ENCODE assay signal across 23 cellular contexts in genomic region chr11:60316317-60316716, GRCh38. TPM values are rescaled to one million over a fixed set of nuclear protein-coding genes. Genes with fewer than 3 reads are reported as not detected.
DNase-seq lines count a peak whose midpoint lies in the region; ATAC-seq, FAIRE-seq and TF ChIP-seq lines count a peak whose summit lies in the region.
"Had no signal": no experiment of that assay in that cellular context is flagged by ENCODE, and none has a peak within 500 bp of the region (broad histone marks: within the 10 kb centered on the region; RNA-seq: fewer than 3 reads in every experiment).

No MANE protein-coding gene starts in this region.

- H3K27ac ChIP-seq in right lobe of liver, result no peak overlapping the region
- H3K27ac ChIP-seq in HepG2 (ENCODE audit: extremely low read length, insufficient read depth, low read length), result no peak overlapping the region
- no peak overlapping the region for H3K27ac ChIP-seq in Karpas-422 (ENCODE audit: low read length)
- H3K27ac ChIP-seq: Peyer's patch had no signal

- no peak overlapping the region for H3K4me3 ChIP-seq in right lobe of liver
- no peak overlapping the region for H3K4me3 ChIP-seq in HepG2 (replicated peaks in 1 of 3; ENCODE audit: insufficient read depth in 1 of 3, low read depth in 2 of 3, low read length in 3 of 3)
- H3K4me3 ChIP-seq in Karpas-422 (ENCODE audit: low read length), result no peak overlapping the region
- no peak overlapping the region for H3K4me3 ChIP-seq in retinal pigment epithelial cell (ENCODE audit: low read length)
- H3K4me3 ChIP-seq: Peyer's patch had no signal

- no peaks in the 10 kb centered on the region for H3K9me2 ChIP-seq in Karpas-422 (replicated peaks; ENCODE audit: insufficient read depth, low read length)

- 35% methylated on average over 2 of the region's 2 CpGs for WGBS in right lobe of liver (ENCODE audit: insufficient coverage, low coverage, low lambda C conversion rate, missing lambda C conversion rate)
- 1% methylated on average over 2 of the region's 2 CpGs for WGBS in HepG2 (ENCODE audit: low lambda C conversion rate)

- H3K9ac ChIP-seq in HepG2 (ENCODE audit: insufficient read depth, low read depth, low read length) (no peak overlapping the region), Karpas-422 (ENCODE audit: low read length) (no peak overlapping the region)

- no peaks in the 10 kb centered on the region for H3K36me3 ChIP-seq in right lobe of liver
- no peaks in the 10 kb centered on the region for H3K36me3 ChIP-seq in HepG2 (replicated peaks in 1 of 2; ENCODE audit: control insufficient read depth in 1 of 2, insufficient read depth in 2 of 2, low read length in 2 of 2)
- H3K36me3 ChIP-seq in Karpas-422 (ENCODE audit: insufficient read depth, low read length), result no peaks in the 10 kb centered on the region; the same call in 1 of the 2 replicates
- H3K36me3 ChIP-seq: BE2C, Peyer's patch had no signal

- FAIRE-seq in HepG2 (lab: Jason Lieb, UNC), result no peak
- no peak for FAIRE-seq in urothelium cell line (lab: Jason Lieb, UNC)

- intact Hi-C loops in right lobe of liver (cut with DNase I), result no loop called here
- intact Hi-C loops in HepG2 (cut with micrococcal nuclease; ENCODE audit: unreplicated experiment), result no loop called here

- H3K4me2 ChIP-seq in HepG2 (ENCODE audit: low read depth, low read length) (no peak overlapping the region), Karpas-422 (ENCODE audit: low read depth, low read length, poor library complexity, severe bottlenecking) (peak overlapping the region; percentile 11)

- ATAC-seq in right lobe of liver (peak in 3 of 4 donors; percentile 43 to 65 (median 53)), HepG2 (no peak), GM19455 (IDR thresholded peaks at IDR 0.05; ENCODE audit: unreplicated experiment) (peak; percentile 76)
- ATAC-seq: HCT116 had no signal

- no peaks in the 10 kb centered on the region for H4K20me1 ChIP-seq in HepG2 (ENCODE audit: insufficient read depth, low read length)
- H4K20me1 ChIP-seq in Karpas-422 (ENCODE audit: insufficient read depth, low read depth, low read length), result no peaks in the 10 kb centered on the region

- no peak for DNase-seq in right lobe of liver
- DNase-seq in HepG2 (ENCODE audit: low spot score), result no peak
- no peak for DNase-seq in Karpas-422
- DNase-seq in retinal pigment epithelial cell (ENCODE audit: low read depth), result no peak
- no peak for DNase-seq in CD1c-positive myeloid dendritic cell (ENCODE audit: extremely low spot score)
- DNase-seq in urothelium cell line (ENCODE audit: low spot score), result no peak
- no peak for DNase-seq in DMS 273 treated with DMSO at 0.1 percent for 48 hours (lab: John Stamatoyannopoulos, UW)
- DNase-seq: 8988T; ACHN; BE2C; CD4-positive, CD25-positive, alpha-beta regulatory T cell; NCI-H1105 treated with DMSO at 0.1 percent for 48 hours; NCI-H2029; NCI-H446; NCI-H526; NCI-H82; Peyer's patch; SHP77 treated with DMSO at 0.1 percent for 48 hours had no signal

- no peaks in the 10 kb centered on the region for H3K27me3 ChIP-seq in right lobe of liver
- no peaks in the 10 kb centered on the region for H3K27me3 ChIP-seq in HepG2 (ENCODE audit: control insufficient read depth in 1 of 2, insufficient read depth in 2 of 2, low read length in 2 of 2)
- H3K27me3 ChIP-seq in Karpas-422 (ENCODE audit: low read length), result peaks cover 4% of the 10 kb centered on the region; the same call in 1 of the 2 replicates
- H3K27me3 ChIP-seq: BE2C, Peyer's patch had no signal

- TF ChIP-seq RAD21 in HepG2 (CRISPR knock-in tag; IDR thresholded peaks at IDR 0.05), result no peak

- POLR2A ChIA-PET in HepG2 (lab: Yijun Ruan, JAX), result no interaction called here

- TF ChIP-seq CTCF in right lobe of liver (IDR thresholded peaks at IDR 0.05), result no peak
- no peak for TF ChIP-seq CTCF in HepG2 (CRISPR knock-in tag; IDR thresholded peaks at IDR 0.05)
- peak; percentile 17 for TF ChIP-seq CTCF in retinal pigment epithelial cell (conservative IDR thresholded peaks at IDR 0.05; ENCODE audit: low read depth, low read length)

- H3K9me3 ChIP-seq in right lobe of liver, result no peaks in the 10 kb centered on the region
- no peaks in the 10 kb centered on the region; the same call in 1 of the 2 replicates for H3K9me3 ChIP-seq in HepG2 (ENCODE audit: low read length)
- H3K9me3 ChIP-seq in Karpas-422 (ENCODE audit: low read length), result peaks cover 19% of the 10 kb centered on the region
- H3K9me3 ChIP-seq: BE2C had no signal

- H2AFZ ChIP-seq in HepG2 (ENCODE audit: low read length) (no peak overlapping the region), Karpas-422 (ENCODE audit: low read length) (no peak overlapping the region)

- BruUV-seq in HepG2 (replicated peaks; lab: Mats Ljungman, UMichigan), result no TSS peak

- H3K79me2 ChIP-seq in HepG2 (ENCODE audit: insufficient read depth, low read length), result no peaks in the 10 kb centered on the region
- no peaks in the 10 kb centered on the region for H3K79me2 ChIP-seq in Karpas-422 (ENCODE audit: low read length)

- H3K4me1 ChIP-seq in right lobe of liver (no peaks in the 10 kb centered on the region), HepG2 (ENCODE audit: insufficient read depth, low read length) (no peaks in the 10 kb centered on the region), Karpas-422 (ENCODE audit: low read length) (no peaks in the 10 kb centered on the region)
- H3K4me1 ChIP-seq: BE2C, Peyer's patch had no signal

- TF ChIP-seq POLR2A in right lobe of liver (IDR thresholded peaks at IDR 0.05), result no peak
- no peak for TF ChIP-seq POLR2A in HepG2 (IDR thresholded peaks at IDR 0.05; ENCODE audit: insufficient read depth in 1 of 2, low read depth in 2 of 2, low read length in 2 of 2)

- in situ Hi-C loops in HepG2 (cut with HindIII; ENCODE audit: extremely low pct_ligation_motif_present, low pct_unique_long_range_greater_than_20kb), result no loop called here

- CTCF ChIA-PET in HepG2 (lab: Yijun Ruan, JAX; ENCODE audit: low intra/inter-chr PET ratio, low total read pairs), result no interaction called here

- TF ChIP-seq EP300 in HepG2 (IDR thresholded peaks at IDR 0.05; ENCODE audit: low read depth in 2 of 2, low read length in 2 of 2) (no peak), HepG2 (CRISPR knock-in tag; IDR thresholded peaks at IDR 0.05; ENCODE audit: borderline replicate concordance) (no peak)

RNA-seq across cellular contexts. Expression of gene MS4A6E, which starts 10.7 kb away (rescaled TPM):
- total RNA-seq in right lobe of liver, result not detected
- total RNA-seq in HepG2 (2016; rRNA removed; fragmentation: Illumina TruSeq; extraction: Trizol), result not detected in 2 replicates
- total RNA-seq in HepG2 (2016; cell fraction: cytosol; rRNA removed; fragmentation: Illumina TruSeq; extraction: Trizol; ENCODE audit: low read depth), result not detected in 2 replicates
- total RNA-seq in HepG2 (2016; cell fraction: insoluble cytoplasmic fraction; rRNA removed; fragmentation: Illumina TruSeq; extraction: Trizol), result not detected in 2 replicates
- total RNA-seq in HepG2 (2016; cell fraction: membrane; rRNA removed; fragmentation: Illumina TruSeq; extraction: Trizol), result not detected in 2 replicates
- not detected in 2 replicates for total RNA-seq in HepG2 (2016; cell fraction: nucleus; rRNA removed; fragmentation: Illumina TruSeq; extraction: Trizol)
- polyA plus RNA-seq in HepG2 (2011; rRNA removed), result not detected in 2 replicates
- not detected in 2 replicates for polyA plus RNA-seq in HepG2 (2011; cell fraction: cytosol; rRNA removed)
- not detected in 2 replicates for polyA plus RNA-seq in HepG2 (2011; cell fraction: nucleus; rRNA removed)
- not detected in 2 replicates for polyA plus RNA-seq in HepG2 (2012)
- polyA plus RNA-seq in HepG2 (2016; cell fraction: cytosol; fragmentation: Illumina TruSeq; extraction: Trizol; ENCODE audit: low read depth), result not detected in 2 replicates
- not detected in 2 replicates for polyA plus RNA-seq in HepG2 (2016; cell fraction: insoluble cytoplasmic fraction; fragmentation: Illumina TruSeq; extraction: Trizol; ENCODE audit: low read depth)
- not detected in 2 replicates for polyA plus RNA-seq in HepG2 (2016; cell fraction: membrane; fragmentation: Illumina TruSeq; extraction: Trizol; ENCODE audit: low read depth)
- polyA plus RNA-seq in HepG2 (2016; cell fraction: nucleus; fragmentation: Illumina TruSeq; extraction: Trizol; ENCODE audit: insufficient read depth, low read depth), result not detected in 2 replicates
- not detected in 2 replicates for polyA minus RNA-seq in HepG2 (2011; rRNA and poly(A)+ RNA removed; ENCODE audit: low replicate concordance)
- not detected in 2 replicates for polyA minus RNA-seq in HepG2 (2011; cell fraction: cytosol; rRNA and poly(A)+ RNA removed)
- not detected in 2 replicates for polyA minus RNA-seq in HepG2 (2011; cell fraction: nucleus; rRNA and poly(A)+ RNA removed)
- total RNA-seq in Karpas-422 (2014; rRNA removed; shearing (Covaris generic); ENCODE audit: low replicate concordance), result not detected in 2 replicates
- total RNA-seq: CD4-positive, CD25-positive, alpha-beta regulatory T cell; H4; Peyer's patch; T-helper 1 cell treated with Interleukin-12 subunit alpha and Interleukin-12 subunit beta and Interleukin-4 antibody, amounts not matched to agents 30 ng/mL and 1 ng/mL, for 36 hours had no signal
- polyA plus RNA-seq: CD4-positive, CD25-positive, alpha-beta regulatory T cell; IgD-negative memory B cell had no signal

RNA-seq across cellular contexts. Expression of gene MS4A4A, which starts 35.9 kb away (rescaled TPM):
- 10 to 100 TPM in 1 of 6 experiments, 1 to 10 TPM in 5; 5.2 to 13.0 (median 9.0) TPM for total RNA-seq in right lobe of liver
- total RNA-seq in HepG2 (2016; rRNA removed; fragmentation: Illumina TruSeq; extraction: Trizol), result not detected in 2 replicates
- not detected in 2 replicates for total RNA-seq in HepG2 (2016; cell fraction: cytosol; rRNA removed; fragmentation: Illumina TruSeq; extraction: Trizol; ENCODE audit: low read depth)
- not detected in 2 replicates for total RNA-seq in HepG2 (2016; cell fraction: insoluble cytoplasmic fraction; rRNA removed; fragmentation: Illumina TruSeq; extraction: Trizol)
- total RNA-seq in HepG2 (2016; cell fraction: membrane; rRNA removed; fragmentation: Illumina TruSeq; extraction: Trizol), result not detected in 2 replicates
- not detected in 2 replicates for total RNA-seq in HepG2 (2016; cell fraction: nucleus; rRNA removed; fragmentation: Illumina TruSeq; extraction: Trizol)
- not detected in 2 replicates for polyA plus RNA-seq in HepG2 (2011; rRNA removed)
- polyA plus RNA-seq in HepG2 (2011; cell fraction: cytosol; rRNA removed), result not detected in 2 replicates
- polyA plus RNA-seq in HepG2 (2011; cell fraction: nucleus; rRNA removed), result not detected in 2 replicates
- not detected in 2 replicates for polyA plus RNA-seq in HepG2 (2012)
- polyA plus RNA-seq in HepG2 (2016; cell fraction: cytosol; fragmentation: Illumina TruSeq; extraction: Trizol; ENCODE audit: low read depth), result not detected in 2 replicates
- not detected in 2 replicates for polyA plus RNA-seq in HepG2 (2016; cell fraction: insoluble cytoplasmic fraction; fragmentation: Illumina TruSeq; extraction: Trizol; ENCODE audit: low read depth)
- polyA plus RNA-seq in HepG2 (2016; cell fraction: membrane; fragmentation: Illumina TruSeq; extraction: Trizol; ENCODE audit: low read depth), result not detected in 2 replicates
- not detected in 2 replicates for polyA plus RNA-seq in HepG2 (2016; cell fraction: nucleus; fragmentation: Illumina TruSeq; extraction: Trizol; ENCODE audit: insufficient read depth, low read depth)
- 0.18 TPM in 1 of 2 replicates, not detected in the other for polyA minus RNA-seq in HepG2 (2011; rRNA and poly(A)+ RNA removed; ENCODE audit: low replicate concordance)
- not detected in 2 replicates for polyA minus RNA-seq in HepG2 (2011; cell fraction: cytosol; rRNA and poly(A)+ RNA removed)
- polyA minus RNA-seq in HepG2 (2011; cell fraction: nucleus; rRNA and poly(A)+ RNA removed), result not detected in 2 replicates
- total RNA-seq in Karpas-422 (2014; rRNA removed; shearing (Covaris generic); ENCODE audit: low replicate concordance), result not detected in 2 replicates
- total RNA-seq: CD4-positive, CD25-positive, alpha-beta regulatory T cell; T-helper 1 cell treated with Interleukin-12 subunit alpha and Interleukin-12 subunit beta and Interleukin-4 antibody, amounts not matched to agents 30 ng/mL and 1 ng/mL, for 36 hours had no signal
- polyA plus RNA-seq: CD4-positive, CD25-positive, alpha-beta regulatory T cell; IgD-negative memory B cell had no signal
